In genomic region chr7:99092064-99092720, GRCh38 we compare ENCODE assay signal across 18 cellular contexts. TPM values are rescaled to one million over a fixed set of nuclear protein-coding genes. Genes with fewer than 3 reads are reported as not detected.
DNase-seq lines count a peak whose midpoint lies in the region; ATAC-seq and TF ChIP-seq lines count a peak whose summit lies in the region.
"Had no signal": no experiment of that assay in that cellular context is flagged by ENCODE, and none has a peak within 500 bp of the region (broad histone marks: within the 10 kb centered on the region; RNA-seq: fewer than 3 reads in every experiment).

No MANE protein-coding gene starts in this region.

- H3K4me3 ChIP-seq in fibroblast of mammary gland (ENCODE audit: control insufficient read depth, low read depth, low read length) (no peak overlapping the region), left lung (no peak overlapping the region)
- H3K4me3 ChIP-seq: ovary, uterus had no signal

- H3K4me3 Mint-ChIP-seq in HFFc6 (no peak overlapping the region), progenitor cell of endocrine pancreas (ENCODE audit: low read depth) (no peak overlapping the region)
- H3K4me3 Mint-ChIP-seq: stimulated activated naive B cell treated with anti-CD40 and anti-IgM and Interleukin-4, amounts not matched to agents 10 μg/mL and 1 μg/mL and 100 μg/mL, for 72 hours; WTC11 had no signal

- peaks cover 10 to 13% of the 10 kb centered on the region in 2 donors for H3K4me1 ChIP-seq in left lung
- H3K4me1 ChIP-seq: uterus had no signal

- no peaks in the 10 kb centered on the region for H3K36me3 ChIP-seq in left lung
- H3K36me3 ChIP-seq: ovary, uterus had no signal

- ATAC-seq in GM21619 (IDR thresholded peaks at IDR 0.05; ENCODE audit: unreplicated experiment), result no peak
- ATAC-seq in left lung, result no peak
- ATAC-seq: esophagus mucosa; stimulated activated naive B cell treated with anti-CD40 and anti-IgM and Interleukin-4, amounts not matched to agents 10 μg/mL and 1 μg/mL and 100 μg/mL, for 72 hours; WTC11 had no signal

- TF ChIP-seq CTCF in HFFc6 (IDR thresholded peaks at IDR 0.05), result no peak
- TF ChIP-seq CTCF in fibroblast of mammary gland (conservative IDR thresholded peaks at IDR 0.05; ENCODE audit: control insufficient read depth, insufficient read depth, low read depth, low read length), result no peak
- TF ChIP-seq CTCF in progenitor cell of endocrine pancreas (IDR thresholded peaks at IDR 0.05; ENCODE audit: unreplicated experiment), result no peak
- no peak for TF ChIP-seq CTCF in left lung (IDR thresholded peaks at IDR 0.05)

- H3K27ac ChIP-seq in left lung, result no peak overlapping the region
- H3K27ac ChIP-seq: ovary, uterus had no signal

- no peaks in the 10 kb centered on the region for H3K9me3 ChIP-seq in left lung
- H3K9me3 ChIP-seq: ovary, uterus had no signal

- H3K27ac Mint-ChIP-seq in HFFc6 (peak overlapping the region; percentile 62; the same call in 1 of the 2 replicates), progenitor cell of endocrine pancreas (peak overlapping the region; percentile 78)
- H3K27ac Mint-ChIP-seq: stimulated activated naive B cell treated with anti-CD40 and anti-IgM and Interleukin-4, amounts not matched to agents 10 μg/mL and 1 μg/mL and 100 μg/mL, for 72 hours; WTC11 had no signal

- H3K9me3 Mint-ChIP-seq in HFFc6, result no peaks in the 10 kb centered on the region
- H3K9me3 Mint-ChIP-seq in progenitor cell of endocrine pancreas (ENCODE audit: low read depth), result peaks cover 4% of the 10 kb centered on the region
- H3K9me3 Mint-ChIP-seq: WTC11 had no signal

- DNase-seq in HFFc6 (no peak), NCI-H345 treated with DMSO at 0.1 percent for 48 hours (lab: John Stamatoyannopoulos, UW; ENCODE audit: unreplicated experiment) (peak; percentile 75), fibroblast of mammary gland (ENCODE audit: low read depth) (peak; percentile 25), progenitor cell of endocrine pancreas (ENCODE audit: low spot score, unreplicated experiment) (no peak), NCI-H446 (lab: John Stamatoyannopoulos, UW) (no peak), left lung (no peak)
- no peak for DNase-seq in activated CD4-positive, alpha-beta T cell treated with anti-CD3 and anti-CD28 coated beads for 48 hours
- DNase-seq: activated effector memory CD4-positive, alpha-beta T cell treated with Interleukin-2 at 50 U/mL for 16 hours; aorta; cortex of kidney; NCI-H1436 treated with DMSO at 0.1 percent for 48 hours; NK-92 treated with Interleukin-12 subunit alpha and Interleukin-12 subunit beta, amount 100 ng/mL, for 24 hours; ovary; stimulated activated naive B cell treated with anti-CD40 and anti-IgM and Interleukin-4, amounts not matched to agents 10 μg/mL and 1 μg/mL and 100 μg/mL, for 72 hours; uterus had no signal

- H3K4me1 Mint-ChIP-seq in HFFc6 (ENCODE audit: low read depth), result peaks cover 46% of the 10 kb centered on the region
- peaks cover 55% of the 10 kb centered on the region for H3K4me1 Mint-ChIP-seq in progenitor cell of endocrine pancreas (ENCODE audit: low read depth)

- H3K36me3 Mint-ChIP-seq in HFFc6 (ENCODE audit: low read depth) (peaks cover 22% of the 10 kb centered on the region), progenitor cell of endocrine pancreas (ENCODE audit: insufficient read depth) (peaks cover 8% of the 10 kb centered on the region)

- H3K27me3 ChIP-seq in left lung, result no peaks in the 10 kb centered on the region
- H3K27me3 ChIP-seq: ovary, uterus had no signal

- intact Hi-C loops in left lung (cut with DNase I), result no loop called here

- H3K27me3 Mint-ChIP-seq in HFFc6 (ENCODE audit: insufficient read depth) (no peaks in the 10 kb centered on the region; the same call in none of the 2 replicates), progenitor cell of endocrine pancreas (no peaks in the 10 kb centered on the region)
- H3K27me3 Mint-ChIP-seq: stimulated activated naive B cell treated with anti-CD40 and anti-IgM and Interleukin-4, amounts not matched to agents 10 μg/mL and 1 μg/mL and 100 μg/mL, for 72 hours had no signal

RNA-seq across cellular contexts. Expression of gene SMURF1, which starts 51.7 kb away (rescaled TPM):
- 10 to 100 TPM; 17.8 to 23.4 (median 21.3) TPM for total RNA-seq in HFFc6 (2021; fragmentation: NEBNext Ultra II Directional; extraction: Animal tissue kit (Norgen Biotek cat#: 25700))
- total RNA-seq in progenitor cell of endocrine pancreas (31.9 and 32.1 TPM in 2 replicates), left lung (10 to 100 TPM; 31.5 to 43.4 TPM)

Comparison
In these comparisons a context has a peak if more than half of its experiments do, and no peak if none do; other contexts are left out.
1. DNase-seq: peak in NCI-H345 treated with DMSO at 0.1 percent for 48 hours (single experiment) and fibroblast of mammary gland (single experiment); none in HFFc6 (single experiment), progenitor cell of endocrine pancreas (single experiment), activated CD4-positive, alpha-beta T cell treated with anti-CD3 and anti-CD28 coated beads for 48 hours (single experiment), NCI-H446 (0 of 2) and left lung (0 of 2).